In the genomic region with DNA sequence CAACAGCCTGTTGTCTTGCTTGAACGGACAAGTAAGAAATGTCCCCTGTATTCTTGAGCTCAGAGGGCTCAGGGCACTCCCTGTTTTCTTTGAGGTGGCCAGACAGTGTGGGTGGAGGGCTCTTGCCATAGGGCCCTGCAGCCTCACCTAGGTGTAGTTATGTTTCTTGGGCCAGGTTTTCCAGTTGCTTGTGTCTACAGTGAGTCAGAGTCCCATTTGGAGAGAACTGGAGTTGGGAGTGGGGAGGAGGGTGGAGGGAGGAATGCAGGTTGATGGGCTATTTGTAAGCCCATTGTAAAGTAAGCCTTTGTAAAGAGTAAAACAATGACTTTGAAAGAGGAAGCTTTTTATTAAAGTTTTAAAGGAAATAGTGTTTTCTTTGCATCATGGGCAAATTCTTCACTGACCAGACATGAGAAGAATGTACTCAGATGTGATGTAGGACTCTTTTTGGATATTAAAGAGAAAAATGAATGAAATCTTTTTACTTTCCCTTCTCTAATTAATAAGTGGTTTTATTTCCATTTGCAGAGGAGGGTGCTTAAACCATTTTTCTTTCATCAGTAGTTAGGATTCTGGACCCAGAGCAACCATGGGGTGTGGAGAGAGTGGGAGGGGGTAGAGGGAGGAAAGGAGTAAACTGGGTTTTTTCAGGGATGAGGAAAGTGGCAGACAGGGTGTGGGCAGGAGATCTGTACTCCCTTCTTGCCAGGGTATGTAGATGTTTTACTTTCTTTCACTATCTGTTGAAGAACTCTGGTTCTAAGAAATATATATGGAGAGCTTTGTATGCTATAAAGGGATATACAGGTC, we compare ENCODE assay signal across 10 cellular contexts. TPM values are rescaled to one million over a fixed set of nuclear protein-coding genes. Genes with fewer than 3 reads are reported as not detected.
A peak's percentile ranks its signal among the peaks of the same experiment; 100 is the strongest.
DNase-seq lines count a peak whose midpoint lies in the region; ATAC-seq and TF ChIP-seq lines count a peak whose summit lies in the region.
"Had no signal": no experiment of that assay in that cellular context is flagged by ENCODE, and none has a peak within 500 bp of the region (broad histone marks: within the 10 kb centered on the region; RNA-seq: fewer than 3 reads in every experiment).

No MANE protein-coding gene starts in this region.

- no peaks in the 10 kb centered on the region for H3K27me3 Mint-ChIP-seq in Caco-2 (ENCODE audit: insufficient read depth, unreplicated experiment)
- H3K27me3 Mint-ChIP-seq in neural crest cell (ENCODE audit: low read depth): peaks cover 22% of the 10 kb centered on the region
- H3K27me3 Mint-ChIP-seq: activated naive CD8-positive, alpha-beta T cell had no signal

- POLR2A ChIA-PET in Caco-2 (lab: Charles Lee): interaction anchor here (1.2 to 1.6 kb wide), 3 partner anchors 8 to 27 kb away, joined by 4 to 13 read pairs (median 6); no protein-coding TSS in a partner anchor

- H3K27me3 ChIP-seq in Caco-2 (replicated peaks; ENCODE audit: control insufficient read depth, insufficient read depth, low read length) (no peaks in the 10 kb centered on the region), Peyer's patch (no peaks in the 10 kb centered on the region)

- TF ChIP-seq POLR2A in Peyer's patch (IDR thresholded peaks at IDR 0.05): no peak

- TF ChIP-seq CTCF in Caco-2 (IDR thresholded peaks at IDR 0.05; ENCODE audit: insufficient read depth in 1 of 2, low read depth in 1 of 2, low read length in 1 of 2, severe bottlenecking in 1 of 2, unreplicated experiment in 1 of 2) (no peak), Peyer's patch (IDR thresholded peaks at IDR 0.05) (no peak), neural crest cell (conservative IDR thresholded peaks at IDR 0.05) (no peak)

- H3K27ac ChIP-seq in Peyer's patch: peak overlapping the region in 3 of 4 donors; percentile 65 to 87 (median 84)
- H3K27ac ChIP-seq: KMS-11 had no signal

- H3K9me3 ChIP-seq in Caco-2: no peaks in the 10 kb centered on the region
- no peaks in the 10 kb centered on the region for H3K9me3 ChIP-seq in Peyer's patch

- ATAC-seq in esophagus mucosa (peak; percentile 88), HG03039 (IDR thresholded peaks at IDR 0.05; ENCODE audit: unreplicated experiment) (no peak), GM18861 (IDR thresholded peaks at IDR 0.05; ENCODE audit: unreplicated experiment) (no peak), HG03175 (IDR thresholded peaks at IDR 0.05; ENCODE audit: unreplicated experiment) (no peak)

- peak overlapping the region; percentile 73 for H3K4me3 Mint-ChIP-seq in Caco-2 (ENCODE audit: unreplicated experiment)
- no peak overlapping the region for H3K4me3 Mint-ChIP-seq in neural crest cell
- H3K4me3 Mint-ChIP-seq: activated naive CD8-positive, alpha-beta T cell had no signal

- CTCF ChIA-PET in Caco-2 (lab: Charles Lee): interaction anchor here (0.7 to 3.0 kb wide), 5 partner anchors 11 to 99 kb away, joined by 3 to 34 read pairs (median 6); no protein-coding TSS in a partner anchor

- intact Hi-C loops in Caco-2 (cut with micrococcal nuclease; ENCODE audit: unreplicated experiment): loop anchor here (1.0 to 2.0 kb wide), 2 partner anchors 11 to 33 kb away; no protein-coding TSS in a partner anchor

- no TSS peak for BruUV-seq in Caco-2 (replicated peaks; lab: Mats Ljungman, UMichigan)

- H3K9me3 Mint-ChIP-seq in Caco-2 (ENCODE audit: unreplicated experiment): no peaks in the 10 kb centered on the region
- H3K9me3 Mint-ChIP-seq in neural crest cell: no peaks in the 10 kb centered on the region

- peaks cover 5% of the 10 kb centered on the region for H3K4me1 Mint-ChIP-seq in Caco-2 (ENCODE audit: low read depth, unreplicated experiment)
- H3K4me1 Mint-ChIP-seq in neural crest cell: peaks cover 26% of the 10 kb centered on the region

- H3K36me3 Mint-ChIP-seq in Caco-2 (ENCODE audit: insufficient read depth, unreplicated experiment) (no peaks in the 10 kb centered on the region), neural crest cell (ENCODE audit: low read depth) (no peaks in the 10 kb centered on the region)

- H3K36me3 ChIP-seq in Caco-2 (ENCODE audit: control insufficient read depth, insufficient read depth, low read length): no peaks in the 10 kb centered on the region
- no peaks in the 10 kb centered on the region for H3K36me3 ChIP-seq in Peyer's patch

- peak overlapping the region; percentile 60 for H3K4me3 ChIP-seq in Caco-2 (ENCODE audit: low read depth, low read length)
- H3K4me3 ChIP-seq in Peyer's patch: peak overlapping the region in 2 of 4 donors; percentile 41 to 46

- peak; percentile 63 for DNase-seq in Caco-2
- peak in 1 of 3 donors; percentile 48 for DNase-seq in Peyer's patch
- no peak for DNase-seq in neural crest cell (ENCODE audit: low read depth, low spot score)
- no peak for DNase-seq in DMS 273 treated with DMSO at 0.1 percent for 48 hours (lab: John Stamatoyannopoulos, UW)

- H3K27ac Mint-ChIP-seq in Caco-2 (ENCODE audit: unreplicated experiment) (peak overlapping the region; percentile 80), neural crest cell (ENCODE audit: unreplicated experiment) (peak overlapping the region; percentile 24)
- H3K27ac Mint-ChIP-seq: activated naive CD8-positive, alpha-beta T cell had no signal

- H3K4me1 ChIP-seq in Caco-2 (peaks cover 4% of the 10 kb centered on the region), Peyer's patch (peaks cover 0 to 33% (median 1%) of the 10 kb centered on the region in 4 donors)

RNA-seq across cellular contexts. Expression of a gene that starts 45.1 kb away (rescaled TPM):
- total RNA-seq in Caco-2 (2022) (104 and 114 TPM in 2 replicates), Peyer's patch (100 to 1,000 TPM; 187 to 436 (median 261) TPM), esophagus mucosa (155 TPM), neural crest cell (185 and 197 TPM in 2 replicates)

Comparison
In these comparisons a context has a peak if more than half of its experiments do, and no peak if none do; other contexts are left out.
1. DNase-seq: peak in Caco-2 (2 of 2); none in neural crest cell (single experiment) and DMS 273 treated with DMSO at 0.1 percent for 48 hours (single experiment).